ENCODE assay signal across 12 cellular contexts in the genomic region with DNA sequence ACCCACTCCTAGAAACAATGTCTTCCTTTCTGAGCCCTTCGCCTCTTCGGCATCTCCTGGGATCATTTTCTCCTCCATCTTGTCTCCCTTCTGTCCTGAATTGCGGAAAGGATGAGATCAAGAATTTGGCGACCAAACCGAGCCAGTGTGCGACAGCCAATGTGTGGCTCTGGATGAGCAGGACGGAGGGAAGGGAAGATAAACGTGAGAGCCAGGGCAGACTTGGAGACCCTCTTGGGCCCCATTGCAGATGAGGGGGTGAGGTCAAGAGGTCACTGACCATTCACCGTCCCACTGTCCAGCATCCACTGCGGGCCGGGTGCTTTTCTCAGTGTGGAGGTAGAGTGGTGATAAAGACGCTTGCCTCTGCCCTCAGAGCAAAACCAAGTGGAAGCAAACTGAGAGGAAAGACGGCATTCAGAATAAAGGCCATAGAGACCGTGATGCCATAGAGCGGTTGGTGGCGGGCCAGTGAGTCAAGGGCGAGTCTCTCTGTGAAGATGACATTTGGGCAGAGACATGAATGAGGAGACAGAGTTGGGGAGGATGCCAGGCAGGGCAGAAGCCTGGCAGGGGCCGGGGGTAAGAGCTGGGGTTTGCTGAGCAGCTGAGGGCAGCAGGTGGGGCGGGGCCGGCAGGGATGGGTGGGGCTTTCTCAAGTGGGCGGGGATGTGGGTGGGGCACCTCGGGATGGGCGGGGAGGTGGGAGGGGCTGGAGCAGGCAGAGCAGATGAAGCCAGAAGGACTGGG. TPM values are rescaled to one million over a fixed set of nuclear protein-coding genes. Genes with fewer than 3 reads are reported as not detected.
DNase-seq lines count a peak whose midpoint lies in the region; ATAC-seq, FAIRE-seq and TF ChIP-seq lines count a peak whose summit lies in the region.
"Had no signal": no experiment of that assay in that cellular context is flagged by ENCODE, and none has a peak within 500 bp of the region (broad histone marks: within the 10 kb centered on the region; RNA-seq: fewer than 3 reads in every experiment).

No MANE protein-coding gene starts in this region.

- DNase-seq in NCI-H146 (lab: John Stamatoyannopoulos, UW) (peak; percentile 28), NCI-H146 treated with DMSO at 0.1 percent for 48 hours (lab: John Stamatoyannopoulos, UW; ENCODE audit: unreplicated experiment) (no peak), HEK293T (ENCODE audit: extremely low spot score) (peak; percentile 72), K562 (ENCODE audit: extremely low read depth in 1 of 4, low spot score in 3 of 4) (peak; percentile 33 to 87 (median 79)), neural crest cell (ENCODE audit: low read depth, low spot score) (no peak), tibial artery (no peak), tibial nerve (ENCODE audit: low spot score in 2 of 2) (no peak)
- DNase-seq: MM.1S, NCI-H2171 treated with DMSO at 0.1 percent for 48 hours had no signal

- H3K4me1 Mint-ChIP-seq in neural crest cell = peaks cover 8% of the 10 kb centered on the region

- BruUV-seq in K562 (replicated peaks; lab: Mats Ljungman, UMichigan) = no TSS peak

- H2AFZ ChIP-seq in K562 (ENCODE audit: low read depth, low read length) = no peak overlapping the region

- in situ Hi-C loops in K562 (cut with MboI) = no loop called here

- peaks cover 3% of the 10 kb centered on the region for H3K27me3 Mint-ChIP-seq in neural crest cell (ENCODE audit: low read depth)

- H3K4me3 ChIP-seq in K562 = no peak overlapping the region
- no peak overlapping the region for H3K4me3 ChIP-seq in tibial artery
- no peak overlapping the region for H3K4me3 ChIP-seq in tibial nerve

- H3K27ac ChIP-seq in K562 (ENCODE audit: extremely low read depth, low read depth, low read length) = no peak overlapping the region
- no peak overlapping the region for H3K27ac ChIP-seq in tibial artery
- H3K27ac ChIP-seq in tibial nerve = no peak overlapping the region

- H3K4me1 ChIP-seq in K562 (replicated peaks in 1 of 2; ENCODE audit: control insufficient read depth in 2 of 2, insufficient read depth in 2 of 2, low read length in 2 of 2) (peaks cover 0 to 10% of the 10 kb centered on the region in 2 experiments; a peak in 3 of 5 replicates), tibial artery (no peaks in the 10 kb centered on the region), tibial nerve (no peaks in the 10 kb centered on the region)

- 64% methylated on average over 9 of the region's 23 CpGs for WGBS in K562 (ENCODE audit: insufficient coverage, low coverage, missing lambda C conversion rate)
- 82 to 83% methylated on average over 23 of the region's 23 CpGs for WGBS in tibial nerve, 2 donors

- peaks cover 5% of the 10 kb centered on the region for H3K9me3 Mint-ChIP-seq in neural crest cell

- no peaks in the 10 kb centered on the region for H3K36me3 Mint-ChIP-seq in neural crest cell (ENCODE audit: low read depth)

- peaks cover 0 to 4% of the 10 kb centered on the region in 2 experiments; a peak in 1 of 5 replicates for H3K27me3 ChIP-seq in K562 (ENCODE audit: control insufficient read depth in 2 of 2, insufficient read depth in 2 of 2, low read length in 2 of 2)
- H3K27me3 ChIP-seq in tibial artery = peaks cover 0 to 4% of the 10 kb centered on the region in 2 donors
- no peaks in the 10 kb centered on the region for H3K27me3 ChIP-seq in tibial nerve

- TF ChIP-seq RAD21 in K562 (CRISPR knock-in tag; conservative IDR thresholded peaks at IDR 0.05 in 1 of 2, IDR thresholded peaks at IDR 0.05 in 1 of 2) = no peak

- H3K36me3 ChIP-seq in K562 (ENCODE audit: control insufficient read depth, insufficient read depth, low read length) = no peaks in the 10 kb centered on the region
- H3K36me3 ChIP-seq in tibial artery = no peaks in the 10 kb centered on the region
- no peaks in the 10 kb centered on the region for H3K36me3 ChIP-seq in tibial nerve

- TF ChIP-seq CTCF in K562 (IDR thresholded peaks at IDR 0.05 in 2 of 3, conservative IDR thresholded peaks at IDR 0.05 in 1 of 3; ENCODE audit: insufficient read depth in 2 of 3, low read depth in 1 of 3, low read length in 3 of 3) (no peak), neural crest cell (conservative IDR thresholded peaks at IDR 0.05) (no peak), tibial artery (IDR thresholded peaks at IDR 0.05) (no peak), tibial nerve (IDR thresholded peaks at IDR 0.05) (no peak)

- no peaks in the 10 kb centered on the region for H3K79me2 ChIP-seq in K562 (ENCODE audit: control insufficient read depth, insufficient read depth, low read length)

- no peaks in the 10 kb centered on the region for H3K9me3 ChIP-seq in K562 (replicated peaks; ENCODE audit: control insufficient read depth, insufficient read depth, low read depth, low read length)
- no peaks in the 10 kb centered on the region for H3K9me3 ChIP-seq in tibial artery
- H3K9me3 ChIP-seq in tibial nerve = no peaks in the 10 kb centered on the region

- CTCF ChIA-PET in HEK293T (lab: Yijun Ruan, JAX) (no interaction called here), K562 (lab: Yijun Ruan, JAX; ENCODE audit: low intra/inter-chr PET ratio) (no interaction called here)

- no peak overlapping the region for H3K4me2 ChIP-seq in K562 (ENCODE audit: insufficient read depth, low read length)

- H4K20me1 ChIP-seq in K562 (replicated peaks; ENCODE audit: control insufficient read depth, insufficient read depth, low read length) = no peaks in the 10 kb centered on the region

- no peak overlapping the region for H3K4me3 Mint-ChIP-seq in neural crest cell

- ATAC-seq in K562 (peak; percentile 95), HG03175 (IDR thresholded peaks at IDR 0.05; ENCODE audit: unreplicated experiment) (no peak)

- H3K9me1 ChIP-seq in K562 (ENCODE audit: control insufficient read depth, insufficient read depth, low read length) = peaks cover 2% of the 10 kb centered on the region

- intact Hi-C loops in K562 (cut with micrococcal nuclease) = no loop called here
- intact Hi-C loops in tibial artery (cut with DNase I; ENCODE audit: low total_unique reads) = no loop called here

- POLR2A ChIA-PET in HEK293T (lab: Yijun Ruan, JAX) = no interaction called here
- POLR2A ChIA-PET in K562 (lab: Yijun Ruan, JAX) = no interaction called here

- peak overlapping the region; percentile 95 for H3K27ac Mint-ChIP-seq in neural crest cell (ENCODE audit: unreplicated experiment)

- FAIRE-seq in K562 (lab: Jason Lieb, UNC) = no peak
- FAIRE-seq: A204.1, RCC 7860 had no signal

- TF ChIP-seq POLR2A in K562 (conservative IDR thresholded peaks at IDR 0.05) (no peak), tibial nerve (IDR thresholded peaks at IDR 0.05) (no peak)

- no peak overlapping the region for H3K9ac ChIP-seq in K562 (ENCODE audit: insufficient read depth in 1 of 2, low read depth in 2 of 2, low read length in 2 of 2)

- TF ChIP-seq EP300 in K562 (IDR thresholded peaks at IDR 0.05; ENCODE audit: low read length) (no peak), tibial nerve (IDR thresholded peaks at IDR 0.05) (no peak)

TF ChIP-seq in HEK293T, 16 proteins besides CTCF, POLR2A, EP300 and RAD21:
- TF ChIP-seq TARDBP (IDR thresholded peaks at IDR 0.05) = no peak
- no peak for TF ChIP-seq ZNF384 (IDR thresholded peaks at IDR 0.05)
- TF ChIP-seq SUZ12 (IDR thresholded peaks at IDR 0.05) = no peak
- TF ChIP-seq ELF4 (IDR thresholded peaks at IDR 0.05) = no peak
- TF ChIP-seq ARNT (IDR thresholded peaks at IDR 0.05) = no peak
- no peak for TF ChIP-seq FOXM1 (IDR thresholded peaks at IDR 0.05; ENCODE audit: borderline replicate concordance)
- no peak for TF ChIP-seq FOXK2 (IDR thresholded peaks at IDR 0.05)
- TF ChIP-seq BHLHE40 (IDR thresholded peaks at IDR 0.05; ENCODE audit: borderline replicate concordance) = no peak

TF ChIP-seq in K562, 482 proteins besides CTCF, POLR2A, EP300 and RAD21 (continues in another document):
- TF ChIP-seq NCOA4 (IDR thresholded peaks at IDR 0.05; ENCODE audit: partially characterized antibody) = no peak
- TF ChIP-seq GATA2 (CRISPR knock-in tag; IDR thresholded peaks at IDR 0.05) = no peak
- TF ChIP-seq, protein P1, sequence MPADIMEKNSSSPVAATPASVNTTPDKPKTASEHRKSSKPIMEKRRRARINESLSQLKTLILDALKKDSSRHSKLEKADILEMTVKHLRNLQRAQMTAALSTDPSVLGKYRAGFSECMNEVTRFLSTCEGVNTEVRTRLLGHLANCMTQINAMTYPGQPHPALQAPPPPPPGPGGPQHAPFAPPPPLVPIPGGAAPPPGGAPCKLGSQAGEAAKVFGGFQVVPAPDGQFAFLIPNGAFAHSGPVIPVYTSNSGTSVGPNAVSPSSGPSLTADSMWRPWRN (IDR thresholded peaks at IDR 0.05; ENCODE audit: low read depth) = no peak
- no peak for TF ChIP-seq ZNF408 (CRISPR knock-in tag; IDR thresholded peaks at IDR 0.05; ENCODE audit: low read depth)
- TF ChIP-seq, protein P2, sequence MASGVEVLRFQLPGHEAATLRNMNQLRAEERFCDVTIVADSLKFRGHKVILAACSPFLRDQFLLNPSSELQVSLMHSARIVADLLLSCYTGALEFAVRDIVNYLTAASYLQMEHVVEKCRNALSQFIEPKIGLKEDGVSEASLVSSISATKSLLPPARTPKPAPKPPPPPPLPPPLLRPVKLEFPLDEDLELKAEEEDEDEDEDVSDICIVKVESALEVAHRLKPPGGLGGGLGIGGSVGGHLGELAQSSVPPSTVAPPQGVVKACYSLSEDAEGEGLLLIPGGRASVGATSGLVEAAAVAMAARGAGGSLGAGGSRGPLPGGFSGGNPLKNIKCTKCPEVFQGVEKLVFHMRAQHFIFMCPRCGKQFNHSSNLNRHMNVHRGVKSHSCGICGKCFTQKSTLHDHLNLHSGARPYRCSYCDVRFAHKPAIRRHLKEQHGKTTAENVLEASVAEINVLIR (CRISPR knock-in tag; IDR thresholded peaks at IDR 0.05) = no peak
- no peak for TF ChIP-seq TBP (optimal IDR thresholded peaks at IDR 0.05; ENCODE audit: low read depth, low read length)

RNA-seq across cellular contexts. Expression of gene ACAA2, which starts 55.6 kb away (rescaled TPM):
- 2.3 and 7.6 TPM in 2 replicates for total RNA-seq in K562 (2011; cell fraction: chromatin; rRNA removed; ENCODE audit: low replicate concordance)
- total RNA-seq in K562 (2011; cell fraction: nucleolus; rRNA removed) = 2.2 and 4.6 TPM in 2 replicates
- 5.1 and 8.6 TPM in 2 replicates for total RNA-seq in K562 (2011; cell fraction: nucleoplasm; rRNA removed)
- 15.6 and 17.6 TPM in 2 replicates for total RNA-seq in K562 (2014; rRNA removed)
- 26.6 and 28.4 TPM in 2 replicates for total RNA-seq in K562 (2014; rRNA removed; fragmentation: Illumina TruSeq; extraction: Trizol)
- 21.4 and 22.3 TPM in 2 replicates for total RNA-seq in K562 (2015; rRNA removed; fragmentation: Illumina TruSeq; extraction: Trizol)
- 21.5 and 22.4 TPM in 2 replicates for total RNA-seq in K562 (2021)
- 13.2 and 13.3 TPM in 2 replicates for polyA plus RNA-seq in K562 (2011; rRNA removed)
- polyA plus RNA-seq in K562 (2011; cell fraction: cytosol; rRNA removed) = 4.1 and 11.4 TPM in 2 replicates
- 4.7 and 7.5 TPM in 2 replicates for polyA plus RNA-seq in K562 (2011; cell fraction: nucleus; rRNA removed)
- 27.9 and 45.3 TPM in 2 replicates for polyA plus RNA-seq in K562 (2012)
- polyA plus RNA-seq in K562 (2014; fragmentation: Illumina TruSeq; extraction: Trizol) = 17.6 and 23.3 TPM in 2 replicates
- 10 to 100 TPM; 21.7 to 31.5 TPM for polyA plus RNA-seq in K562 (2014; fragmentation: Nextera tagmentation; extraction: Ambion mirVana)
- 13.2 and 15.0 TPM in 2 replicates for polyA plus RNA-seq in K562 (2014; rRNA removed)
- polyA minus RNA-seq in K562 (2011; rRNA and poly(A)+ RNA removed) = 15.6 and 18.9 TPM in 2 replicates
- polyA minus RNA-seq in K562 (2011; cell fraction: cytosol; rRNA and poly(A)+ RNA removed) = 4.8 and 5.5 TPM in 2 replicates
- 1.5 and 3.8 TPM in 2 replicates for polyA minus RNA-seq in K562 (2011; cell fraction: nucleus; rRNA and poly(A)+ RNA removed)
- 67.5 and 73.0 TPM in 2 replicates for total RNA-seq in neural crest cell
- total RNA-seq in tibial nerve = 10 to 100 TPM; 47.9 to 63.4 (median 50.0) TPM

Comparison
In these comparisons a context has a peak if more than half of its experiments do, and no peak if none do; other contexts are left out.
1. DNase-seq: peak in NCI-H146 (single experiment), HEK293T (single experiment) and K562 (4 of 4); none in NCI-H146 treated with DMSO at 0.1 percent for 48 hours (single experiment), neural crest cell (single experiment), tibial artery (0 of 2) and tibial nerve (0 of 2).